Comparison of ENCODE assay signal across 37 cellular contexts in genomic region chr4:59180161-59180560, GRCh38.
"Had no signal": no experiment of that assay in that cellular context is flagged by ENCODE, and none has a peak within 500 bp of the region (broad histone marks: within the 10 kb centered on the region; RNA-seq: fewer than 3 reads in every experiment).

No MANE protein-coding gene starts in this region.

- H3K27me3 Mint-ChIP-seq: activated B cell treated with CpG ODN at 0.5 μM for 24 hours; activated CD8-positive, alpha-beta T cell treated with anti-CD3 and anti-CD28 coated beads for 36 hours; activated naive CD8-positive, alpha-beta T cell treated with anti-CD3 and anti-CD28 coated beads for 36 hours; activated T-helper 17 cell treated with anti-CD3 and anti-CD28 coated beads, Interleukin-2, amount 50 U/mL, for 72 hours had no signal

- H3K27ac Mint-ChIP-seq: activated B cell treated with CpG ODN at 0.5 μM for 24 hours; activated CD8-positive, alpha-beta T cell treated with anti-CD3 and anti-CD28 coated beads for 36 hours; activated naive CD8-positive, alpha-beta T cell treated with anti-CD3 and anti-CD28 coated beads for 36 hours; activated T-cell treated with anti-CD3 and anti-CD28 coated beads, Interleukin-2, amount 50 U/mL, for 72 hours; activated T-helper 17 cell treated with anti-CD3 and anti-CD28 coated beads, Interleukin-2, amount 50 U/mL, for 72 hours had no signal

- H3K9me3 ChIP-seq: colonic mucosa, Peyer's patch had no signal

- ATAC-seq: activated CD8-positive, alpha-beta T cell treated with anti-CD3 and anti-CD28 coated beads for 36 hours; activated T-cell treated with anti-CD3 and anti-CD28 coated beads, Interleukin-2, amount 50 U/mL, for 72 hours; activated T-helper 17 cell treated with anti-CD3 and anti-CD28 coated beads, Interleukin-2, amount 50 U/mL, for 72 hours; PC-3; Right ventricle myocardium inferior had no signal

- H3K4me3 ChIP-seq: colonic mucosa, Peyer's patch had no signal

- H3K4me3 Mint-ChIP-seq: activated B cell treated with CpG ODN at 0.5 μM for 24 hours; activated CD8-positive, alpha-beta T cell treated with anti-CD3 and anti-CD28 coated beads for 36 hours; activated naive CD8-positive, alpha-beta T cell treated with anti-CD3 and anti-CD28 coated beads for 36 hours; activated T-cell treated with anti-CD3 and anti-CD28 coated beads, Interleukin-2, amount 50 U/mL, for 72 hours; activated T-helper 17 cell treated with anti-CD3 and anti-CD28 coated beads, Interleukin-2, amount 50 U/mL, for 72 hours had no signal

- DNase-seq: activated B cell treated with CpG ODN at 0.5 μM for 24 hours; activated CD4-positive, alpha-beta T cell treated with anti-CD3 and anti-CD28 coated beads for 48 hours; activated CD4-positive, alpha-beta T cell treated with anti-CD3 and anti-CD28 coated beads, Interleukin-2, amount 50 U/mL, for 4 hours; activated CD4-positive, CD25-positive, alpha-beta regulatory T cell treated with anti-CD3 and anti-CD28 coated beads, Interleukin-2, amount 50 U/mL, for 72 hours; activated CD8-positive, alpha-beta T cell treated with anti-CD3 and anti-CD28 coated beads for 36 hours; activated effector memory CD4-positive, alpha-beta T cell treated with anti-CD3 and anti-CD28 coated beads, Interleukin-2, amount 50 U/mL, for 16 hours; activated naive CD4-positive, alpha-beta T cell; activated naive CD4-positive, alpha-beta T cell treated with anti-CD3 and anti-CD28 coated beads, Interleukin-2, amount 50 U/mL, for 16 hours; activated naive CD8-positive, alpha-beta T cell treated with anti-CD3 and anti-CD28 coated beads for 36 hours; activated T-cell treated with anti-CD3 and anti-CD28 coated beads, Interleukin-2, amount 50 U/mL, for 1 hour; activated T-cell treated with anti-CD3 and anti-CD28 coated beads, Interleukin-2, amount 50 U/mL, for 72 hours; amniotic stem cell; aorta; brain microvascular endothelial cell; central memory CD4-positive, alpha-beta T cell; colonic mucosa; Karpas-422; NCI-H1105; NCI-H1436; NCI-H1694; NCI-H1930; NCI-H2081 treated with DMSO at 0.1 percent for 48 hours; NCI-H2171; NCI-H526; NCI-H748 treated with DMSO at 0.1 percent for 48 hours; NK-92 treated with Interleukin-12 subunit alpha and Interleukin-12 subunit beta, amount 100 ng/mL, for 24 hours; PC-3; Peyer's patch; SIG-M5; SW 1271; T-helper 1 cell; T-helper 2 cell; T-helper 9 cell had no signal

- H3K4me1 ChIP-seq: colonic mucosa, Peyer's patch had no signal

- H3K4me1 Mint-ChIP-seq: activated B cell treated with CpG ODN at 0.5 μM for 24 hours; activated naive CD8-positive, alpha-beta T cell treated with anti-CD3 and anti-CD28 coated beads for 36 hours; activated T-helper 17 cell treated with anti-CD3 and anti-CD28 coated beads, Interleukin-2, amount 50 U/mL, for 72 hours had no signal

- H3K27ac ChIP-seq: brain microvascular endothelial cell, colonic mucosa, Peyer's patch, RWPE1, VCaP had no signal

- H3K27me3 ChIP-seq: brain microvascular endothelial cell, colonic mucosa, Peyer's patch had no signal

- H3K36me3 ChIP-seq: brain microvascular endothelial cell, colonic mucosa, Peyer's patch had no signal

- H3K36me3 Mint-ChIP-seq: activated naive CD8-positive, alpha-beta T cell treated with anti-CD3 and anti-CD28 coated beads for 36 hours had no signal
